In genomic region chr4:154961263-154961662, GRCh38 we compare ENCODE assay signal across 13 cellular contexts.
A peak's percentile ranks its signal among the peaks of the same experiment; 100 is the strongest.
DNase-seq lines count a peak whose midpoint lies in the region; ATAC-seq and TF ChIP-seq lines count a peak whose summit lies in the region.
"Had no signal": no experiment of that assay in that cellular context is flagged by ENCODE, and none has a peak within 500 bp of the region (broad histone marks: within the 10 kb centered on the region; RNA-seq: fewer than 3 reads in every experiment).

No MANE protein-coding gene starts in this region.

- H3K4me1 ChIP-seq in prostate gland (replicated peaks): no peaks in the 10 kb centered on the region
- H3K4me1 ChIP-seq: parathyroid adenoma had no signal

- no peaks in the 10 kb centered on the region for H3K36me3 ChIP-seq in prostate gland

- no peak for TF ChIP-seq POLR2A in prostate gland (IDR thresholded peaks at IDR 0.05)

- no peaks in the 10 kb centered on the region for H3K9me3 ChIP-seq in prostate gland

- H3K27ac ChIP-seq in coronary artery: no peak overlapping the region
- H3K27ac ChIP-seq in prostate gland: no peak overlapping the region
- H3K27ac ChIP-seq: parathyroid adenoma had no signal

- H3K27me3 ChIP-seq in prostate gland (replicated peaks; ENCODE audit: insufficient read depth): no peaks in the 10 kb centered on the region

- ATAC-seq in GM19372 (IDR thresholded peaks at IDR 0.05; ENCODE audit: low read depth, unreplicated experiment) (peak; percentile 81), HG02798 (IDR thresholded peaks at IDR 0.05; ENCODE audit: poor library complexity, unreplicated experiment) (peak; percentile 91), HG03520 (IDR thresholded peaks at IDR 0.05; ENCODE audit: unreplicated experiment) (peak; percentile 98)

- H3K4me3 ChIP-seq in GM12865 (ENCODE audit: low read depth, low read length): no peak overlapping the region
- H3K4me3 ChIP-seq in coronary artery: no peak overlapping the region
- no peak overlapping the region for H3K4me3 ChIP-seq in prostate gland
- H3K4me3 ChIP-seq: lung had no signal

- DNase-seq in GM12865 (ENCODE audit: low read depth) (peak; percentile 39), coronary artery (ENCODE audit: low spot score) (no peak), prostate gland (ENCODE audit: low spot score) (no peak), COR-L47 (lab: John Stamatoyannopoulos, UW) (no peak)
- DNase-seq in NK-92 treated with Interleukin-12 subunit alpha and Interleukin-12 subunit beta, amount 100 ng/mL, for 24 hours (lab: John Stamatoyannopoulos, UW): no peak
- DNase-seq: activated T-cell treated with anti-CD3 and anti-CD28 coated beads, Interleukin-2, amount 50 U/mL, for 24 hours; cerebellar nuclear complex; NCI-H1092 had no signal

- 58% methylated on average over 1 of the region's 1 CpG for WGBS in prostate gland

- intact Hi-C loops in prostate gland (cut with DNase I): no loop called here

- TF ChIP-seq CTCF in GM12865 (IDR thresholded peaks at IDR 0.05; ENCODE audit: insufficient read depth, low read depth, low read length, missing control alignments) (no peak), coronary artery (IDR thresholded peaks at IDR 0.05) (no peak), prostate gland (IDR thresholded peaks at IDR 0.05) (no peak)
